Comparison of ENCODE assay signal across 29 cellular contexts in genomic region chr11:47675851-47676250, GRCh38. TPM values are rescaled to one million over a fixed set of nuclear protein-coding genes. Genes with fewer than 3 reads are reported as not detected.
"Had no signal": no experiment of that assay in that cellular context is flagged by ENCODE, and none has a peak within 500 bp of the region (broad histone marks: within the 10 kb centered on the region; RNA-seq: fewer than 3 reads in every experiment).

No MANE protein-coding gene starts in this region.

- H3K27me3 ChIP-seq: colonic mucosa, dorsolateral prefrontal cortex, esophagus muscularis mucosa, esophagus squamous epithelium, foreskin keratinocyte, gastrocnemius medialis, gastroesophageal sphincter, heart left ventricle, hepatocyte had no signal

- H2AFZ ChIP-seq: hepatocyte had no signal

- FAIRE-seq: endometrium, frontal cortex had no signal

- DNase-seq: colonic mucosa; dermis blood vessel endothelial cell; dorsolateral prefrontal cortex; effector CD4-positive, alpha-beta T cell; effector CD8-positive, alpha-beta T cell; effector memory CD4-positive, alpha-beta T cell; effector memory CD8-positive, alpha-beta T cell; erythroblast; esophagus squamous epithelium; foreskin fibroblast; foreskin keratinocyte; foreskin melanocyte; gastrocnemius medialis; glutamatergic neuron; head of caudate nucleus; heart left ventricle; heart right ventricle; hippocampal formation had no signal

- H3K27ac Mint-ChIP-seq: dendritic cell treated with granulocyte-macrophage colony-stimulating factor and Interleukin-4, amounts not matched to agents 40 ng/mL and 50 ng/mL, for 4 days; endodermal cell had no signal

- H3K79me2 ChIP-seq: hepatocyte had no signal

- H3K9me3 Mint-ChIP-seq: dendritic cell treated with granulocyte-macrophage colony-stimulating factor and Interleukin-4, amounts not matched to agents 40 ng/mL and 50 ng/mL, for 4 days; effector memory CD8-positive, alpha-beta T cell; endodermal cell had no signal

- H3K9me3 ChIP-seq: colonic mucosa, esophagus muscularis mucosa, esophagus squamous epithelium, gastrocnemius medialis, gastroesophageal sphincter, heart left ventricle, heart right ventricle had no signal

- H3K36me3 ChIP-seq: colonic mucosa, esophagus muscularis mucosa, esophagus squamous epithelium, gastrocnemius medialis, gastroesophageal sphincter, heart left ventricle, heart right ventricle had no signal

- H3K4me1 ChIP-seq: colonic mucosa, esophagus muscularis mucosa, esophagus squamous epithelium, gastrocnemius medialis, gastroesophageal sphincter, heart left ventricle, heart right ventricle had no signal

- H3K4me3 Mint-ChIP-seq: dendritic cell treated with granulocyte-macrophage colony-stimulating factor and Interleukin-4, amounts not matched to agents 40 ng/mL and 50 ng/mL, for 4 days; effector memory CD8-positive, alpha-beta T cell; endodermal cell had no signal

- H3K4me3 ChIP-seq: colonic mucosa, coronary artery, dorsolateral prefrontal cortex, esophagus muscularis mucosa, esophagus squamous epithelium, gastrocnemius medialis, gastroesophageal sphincter, heart left ventricle, heart right ventricle, hepatocyte had no signal

- ATAC-seq: effector memory CD8-positive, alpha-beta T cell; esophagus mucosa; foreskin keratinocyte; gastrocnemius medialis; gastroesophageal sphincter; heart left ventricle; heart right ventricle had no signal

- H3K27me3 Mint-ChIP-seq: dendritic cell treated with granulocyte-macrophage colony-stimulating factor and Interleukin-4, amounts not matched to agents 40 ng/mL and 50 ng/mL, for 4 days; effector memory CD8-positive, alpha-beta T cell had no signal

- H3K4me2 ChIP-seq: hepatocyte had no signal

- H3K4me1 Mint-ChIP-seq: endodermal cell had no signal

- H3K27ac ChIP-seq: colonic mucosa, coronary artery, dorsolateral prefrontal cortex, epithelial cell of prostate, esophagus muscularis mucosa, esophagus squamous epithelium, foreskin keratinocyte, gastrocnemius medialis, gastroesophageal sphincter, heart left ventricle, heart right ventricle, hepatocyte had no signal

RNA-seq across cellular contexts. Expression of gene AGBL2, which starts 39.3 kb away (rescaled TPM):
- total RNA-seq: gastrocnemius medialis, glomerular endothelial cell had no signal
